In the genomic region with DNA sequence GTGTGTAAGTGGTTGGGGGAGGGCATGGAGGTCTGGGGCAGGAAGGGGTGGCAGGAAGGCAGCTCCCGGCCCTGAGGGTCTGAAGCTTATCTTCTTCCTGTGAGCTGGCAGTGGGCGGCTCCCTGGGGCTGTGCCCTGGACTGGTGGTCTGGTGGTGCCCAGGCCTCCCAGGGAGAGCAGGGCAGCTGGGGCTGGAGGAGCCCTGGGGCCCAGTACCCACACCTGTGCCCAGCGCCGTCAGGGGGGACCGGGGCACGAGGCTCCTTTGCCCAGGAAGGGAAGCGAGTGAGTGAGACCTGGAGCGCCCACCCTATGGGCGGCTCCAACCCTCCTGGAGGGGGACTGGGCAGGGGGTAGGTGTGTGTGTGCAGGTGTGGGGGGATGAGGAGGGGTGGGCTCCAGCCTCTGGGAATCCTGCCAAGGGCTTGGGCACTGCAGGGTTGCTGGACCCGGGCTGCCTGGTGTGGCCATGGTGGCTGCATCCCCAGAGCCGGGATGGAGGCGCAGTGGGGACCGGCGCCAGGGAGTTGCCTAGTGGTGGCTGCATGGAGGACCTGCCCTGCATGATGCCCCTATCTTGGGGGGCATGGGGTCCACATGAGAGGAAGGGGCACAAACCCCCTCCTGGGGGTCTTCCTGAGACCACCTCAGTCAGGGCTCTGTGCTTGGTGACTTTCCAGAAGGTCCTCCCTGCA, we compare ENCODE assay signal across 16 cellular contexts.
DNase-seq lines count a peak whose midpoint lies in the region; ATAC-seq and TF ChIP-seq lines count a peak whose summit lies in the region.
"Had no signal": no experiment of that assay in that cellular context is flagged by ENCODE, and none has a peak within 500 bp of the region (broad histone marks: within the 10 kb centered on the region; RNA-seq: fewer than 3 reads in every experiment).

No MANE protein-coding gene starts in this region.

- 81 to 86% methylated on average over 12 to 14 of the region's 14 CpGs for WGBS in aorta, 2 donors

- intact Hi-C loops in natural killer cell (cut with micrococcal nuclease), result no loop called here
- intact Hi-C loops in lower lobe of right lung (cut with DNase I), result no loop called here
- intact Hi-C loops in aorta (cut with DNase I), result no loop called here

- TF ChIP-seq CTCF in natural killer cell (IDR thresholded peaks at IDR 0.05), result no peak
- TF ChIP-seq CTCF in lower lobe of right lung (IDR thresholded peaks at IDR 0.05), result no peak

- H3K4me1 ChIP-seq in lower lobe of right lung, result no peaks in the 10 kb centered on the region
- H3K4me1 ChIP-seq in aorta (ENCODE audit: control insufficient read depth in 1 of 2, insufficient read depth in 2 of 2, low read length in 2 of 2), result no peaks in the 10 kb centered on the region

- no peaks in the 10 kb centered on the region for H3K36me3 ChIP-seq in lower lobe of right lung
- H3K36me3 ChIP-seq in aorta (ENCODE audit: control insufficient read depth in 1 of 2, insufficient read depth in 2 of 2, low read length in 1 of 2), result no peaks in the 10 kb centered on the region

- H3K27ac ChIP-seq in lower lobe of right lung (no peak overlapping the region), aorta (ENCODE audit: low read depth in 1 of 2, low read length in 2 of 2) (no peak overlapping the region)
- H3K27ac ChIP-seq: SK-N-MC had no signal

- peak; percentile 62 for DNase-seq in natural killer cell treated with Interleukin-12 subunit alpha and Interleukin-12 subunit beta and Interleukin-15 and Interleukin-18, amount 100 ng/mL, for 72 hours (ENCODE audit: low spot score)
- DNase-seq in natural killer cell, result no peak
- DNase-seq in activated naive CD8-positive, alpha-beta T cell treated with anti-CD3 and anti-CD28 coated beads for 36 hours, result no peak
- peak; percentile 43 for DNase-seq in lower lobe of right lung
- DNase-seq in aorta, result peak; percentile 29 to 39
- no peak for DNase-seq in RKO (ENCODE audit: low spot score)
- DNase-seq in NCI-H774 (lab: John Stamatoyannopoulos, UW), result no peak
- DNase-seq: activated CD4-positive, alpha-beta T cell treated with anti-CD3 and anti-CD28 coated beads, Interleukin-2, amount 50 U/mL, for 1 hour; DMS79; effector CD4-positive, alpha-beta T cell; foreskin melanocyte; H9; NCI-H1694 treated with DMSO at 0.1 percent for 48 hours had no signal

- ATAC-seq in natural killer cell treated with Interleukin-12 subunit alpha and Interleukin-12 subunit beta and Interleukin-15 and Interleukin-18, amount 100 ng/mL, for 72 hours, result peak in 1 of 2 donors; percentile 34
- no peak for ATAC-seq in natural killer cell
- peak; percentile 12 to 20 for ATAC-seq in lower lobe of right lung
- no peak for ATAC-seq in aorta (ENCODE audit: low FRiP score)
- no peak for ATAC-seq in GM19023 (IDR thresholded peaks at IDR 0.05; ENCODE audit: unreplicated experiment)

- H3K4me3 ChIP-seq in lower lobe of right lung, result no peak overlapping the region
- no peak overlapping the region for H3K4me3 ChIP-seq in aorta (ENCODE audit: low read length in 2 of 2)
- H3K4me3 ChIP-seq: SK-N-MC had no signal

- H3K27ac Mint-ChIP-seq in natural killer cell treated with Interleukin-12 subunit alpha and Interleukin-12 subunit beta and Interleukin-15 and Interleukin-18, amount 100 ng/mL, for 72 hours, result no peak overlapping the region
- H3K27ac Mint-ChIP-seq in natural killer cell, result no peak overlapping the region
- H3K27ac Mint-ChIP-seq in activated naive CD8-positive, alpha-beta T cell treated with anti-CD3 and anti-CD28 coated beads for 36 hours, result no peak overlapping the region
- H3K27ac Mint-ChIP-seq: H9 had no signal

- H3K27me3 ChIP-seq in lower lobe of right lung (ENCODE audit: low read depth), result no peaks in the 10 kb centered on the region
- H3K27me3 ChIP-seq in aorta (ENCODE audit: control insufficient read depth in 1 of 2, insufficient read depth in 2 of 2, low read length in 1 of 2), result no peaks in the 10 kb centered on the region

- no peak overlapping the region for H3K4me3 Mint-ChIP-seq in natural killer cell treated with Interleukin-12 subunit alpha and Interleukin-12 subunit beta and Interleukin-15 and Interleukin-18, amount 100 ng/mL, for 72 hours
- no peak overlapping the region for H3K4me3 Mint-ChIP-seq in natural killer cell
- peak overlapping the region; percentile 14 for H3K4me3 Mint-ChIP-seq in activated naive CD8-positive, alpha-beta T cell treated with anti-CD3 and anti-CD28 coated beads for 36 hours
- H3K4me3 Mint-ChIP-seq: H9, neural crest cell had no signal

- no peaks in the 10 kb centered on the region for H3K36me3 Mint-ChIP-seq in natural killer cell treated with Interleukin-12 subunit alpha and Interleukin-12 subunit beta and Interleukin-15 and Interleukin-18, amount 100 ng/mL, for 72 hours
- H3K36me3 Mint-ChIP-seq in natural killer cell, result no peaks in the 10 kb centered on the region
- H3K36me3 Mint-ChIP-seq in activated naive CD8-positive, alpha-beta T cell treated with anti-CD3 and anti-CD28 coated beads for 36 hours, result no peaks in the 10 kb centered on the region

- H3K9me3 ChIP-seq in lower lobe of right lung (no peaks in the 10 kb centered on the region), aorta (ENCODE audit: control insufficient read depth, low read length) (no peaks in the 10 kb centered on the region)

- H3K9me3 Mint-ChIP-seq in natural killer cell treated with Interleukin-12 subunit alpha and Interleukin-12 subunit beta and Interleukin-15 and Interleukin-18, amount 100 ng/mL, for 72 hours, result no peaks in the 10 kb centered on the region
- H3K9me3 Mint-ChIP-seq in natural killer cell, result no peaks in the 10 kb centered on the region
- no peaks in the 10 kb centered on the region for H3K9me3 Mint-ChIP-seq in activated naive CD8-positive, alpha-beta T cell treated with anti-CD3 and anti-CD28 coated beads for 36 hours

- H3K4me1 Mint-ChIP-seq in natural killer cell treated with Interleukin-12 subunit alpha and Interleukin-12 subunit beta and Interleukin-15 and Interleukin-18, amount 100 ng/mL, for 72 hours (ENCODE audit: low read depth in 2 of 2), result no peaks in the 10 kb centered on the region
- no peaks in the 10 kb centered on the region for H3K4me1 Mint-ChIP-seq in natural killer cell
- H3K4me1 Mint-ChIP-seq in activated naive CD8-positive, alpha-beta T cell treated with anti-CD3 and anti-CD28 coated beads for 36 hours, result peaks cover 3% of the 10 kb centered on the region
- H3K4me1 Mint-ChIP-seq: H9, neural crest cell had no signal

- H3K27me3 Mint-ChIP-seq in natural killer cell treated with Interleukin-12 subunit alpha and Interleukin-12 subunit beta and Interleukin-15 and Interleukin-18, amount 100 ng/mL, for 72 hours, result peaks cover 18 to 26% of the 10 kb centered on the region in 2 donors
- H3K27me3 Mint-ChIP-seq in natural killer cell (ENCODE audit: low read depth in 2 of 2), result peaks cover 28 to 36% of the 10 kb centered on the region in 2 donors
- peaks cover 7% of the 10 kb centered on the region for H3K27me3 Mint-ChIP-seq in activated naive CD8-positive, alpha-beta T cell treated with anti-CD3 and anti-CD28 coated beads for 36 hours

Comparison
In these comparisons a context has a peak if more than half of its experiments do, and no peak if none do; other contexts are left out.
1. DNase-seq: peak in natural killer cell treated with Interleukin-12 subunit alpha and Interleukin-12 subunit beta and Interleukin-15 and Interleukin-18, amount 100 ng/mL, for 72 hours (single experiment), lower lobe of right lung (single experiment) and aorta (2 of 2); none in natural killer cell (single experiment), activated naive CD8-positive, alpha-beta T cell treated with anti-CD3 and anti-CD28 coated beads for 36 hours (single experiment), RKO (single experiment) and NCI-H774 (single experiment).
2. ATAC-seq: peak in lower lobe of right lung (2 of 2); none in natural killer cell (0 of 3), aorta (single experiment) and GM19023 (single experiment).